12 cellular contexts compared by ENCODE assay signal in genomic region chr1:8023995-8024313, GRCh38. TPM values are rescaled to one million over a fixed set of nuclear protein-coding genes. Genes with fewer than 3 reads are reported as not detected.
A peak's percentile ranks its signal among the peaks of the same experiment; 100 is the strongest.
DNase-seq lines count a peak whose midpoint lies in the region; ATAC-seq, FAIRE-seq and TF ChIP-seq lines count a peak whose summit lies in the region.
"Had no signal": no experiment of that assay in that cellular context is flagged by ENCODE, and none has a peak within 500 bp of the region (broad histone marks: within the 10 kb centered on the region; RNA-seq: fewer than 3 reads in every experiment).

No MANE protein-coding gene starts in this region.

- dilution Hi-C loops in keratinocyte (cut with MboI; ENCODE audit: extremely low pct_ligation_motif_present, low sequenced_read_pairs): loop anchor here (25.0 kb wide), 1 partner anchor 288 kb away; the partner anchor contains the start of gene SLC45A1

- H3K79me2 ChIP-seq in GM23338 (replicated peaks; ENCODE audit: insufficient read depth) (peaks cover 69% of the 10 kb centered on the region), keratinocyte (ENCODE audit: control insufficient read depth, insufficient read depth, low read length) (peaks cover 76% of the 10 kb centered on the region)

- no peaks in the 10 kb centered on the region; the same call in 1 of the 2 replicates for H3F3A ChIP-seq in GM23338 (replicated peaks; ENCODE audit: low read depth)

- TF ChIP-seq POLR2A in sigmoid colon (IDR thresholded peaks at IDR 0.05): no peak

- CTCF ChIA-PET in activated naive CD4-positive, alpha-beta T cell treated with anti-CD3 and anti-CD28 coated beads, Interleukin-2, amount 10 ng/mL, durations not matched to agents 7 days and 5 days (lab: Charles Lee): interaction anchor here (1.9 to 2.7 kb wide), 2 partner anchors 9 to 291 kb away, joined by 7 to 9 read pairs; no protein-coding TSS in a partner anchor

- no peak for FAIRE-seq in keratinocyte (lab: Jason Lieb, UNC)

- peaks cover 81% of the 10 kb centered on the region for H3K4me1 ChIP-seq in GM23338 (ENCODE audit: insufficient read depth)
- H3K4me1 ChIP-seq in keratinocyte (ENCODE audit: control insufficient read depth, extremely low read depth, insufficient read depth, low read length): peaks cover 78% of the 10 kb centered on the region
- H3K4me1 ChIP-seq in sigmoid colon: peaks cover 0 to 83% (median 76%) of the 10 kb centered on the region in 4 donors

- TF ChIP-seq CTCF in GM23338 (conservative IDR thresholded peaks at IDR 0.05; ENCODE audit: low read depth in 2 of 2) (no peak), brain (conservative IDR thresholded peaks at IDR 0.05) (no peak), keratinocyte (optimal IDR thresholded peaks at IDR 0.05 in 1 of 3, IDR thresholded peaks at IDR 0.05 in 1 of 3, conservative IDR thresholded peaks at IDR 0.05 in 1 of 3; ENCODE audit: extremely low read depth in 1 of 3, insufficient read depth in 2 of 3, low read length in 3 of 3) (no peak), sigmoid colon (IDR thresholded peaks at IDR 0.05) (no peak)

- intact Hi-C loops in sigmoid colon (cut with DNase I): no loop called here

- no peaks in the 10 kb centered on the region for H3K9me2 ChIP-seq in GM23338 (ENCODE audit: insufficient read depth)

- H3K4me3 ChIP-seq in GM23338 (peak overlapping the region; percentile 85), keratinocyte (ENCODE audit: control insufficient read depth in 2 of 3, extremely low read depth in 1 of 3, insufficient read depth in 2 of 3, low read depth in 1 of 3, low read length in 3 of 3) (peak overlapping the region; percentile 57 to 90 (median 64)), sigmoid colon (peak overlapping the region; percentile 63 to 97 (median 84))

- DNase-seq in GM23338 (ENCODE audit: low spot score) (no peak), keratinocyte (ENCODE audit: low read depth, low spot score) (no peak), sigmoid colon (no peak), NCI-H1417 (lab: John Stamatoyannopoulos, UW) (no peak)
- no peak for DNase-seq in activated naive CD4-positive, alpha-beta T cell treated with anti-CD3 and anti-CD28 coated beads, Interleukin-2, amount 10 ng/mL, durations not matched to agents 7 days and 5 days
- DNase-seq: activated CD4-positive, alpha-beta T cell treated with anti-CD3 and anti-CD28 coated beads for 48 hours; NCI-H2227 treated with DMSO at 0.1 percent for 48 hours; SHP77 had no signal

- peaks cover 5% of the 10 kb centered on the region; the same call in 2 of the 3 replicates for H3K36me3 Mint-ChIP-seq in GM23338 (ENCODE audit: low read depth)
- no peaks in the 10 kb centered on the region for H3K36me3 Mint-ChIP-seq in brain
- no peaks in the 10 kb centered on the region for H3K36me3 Mint-ChIP-seq in activated naive CD4-positive, alpha-beta T cell treated with anti-CD3 and anti-CD28 coated beads, Interleukin-2, amount 10 ng/mL, durations not matched to agents 7 days and 5 days

- TF ChIP-seq EP300 in sigmoid colon (IDR thresholded peaks at IDR 0.05): no peak

- peaks cover 4% of the 10 kb centered on the region for H3K9me1 ChIP-seq in keratinocyte (ENCODE audit: control insufficient read depth, extremely low read depth, insufficient read depth, low read length)

- peaks cover 17% of the 10 kb centered on the region for H3K27me3 Mint-ChIP-seq in GM23338 (ENCODE audit: insufficient read depth, low read depth, poor library complexity)
- H3K27me3 Mint-ChIP-seq in brain: peaks cover 10% of the 10 kb centered on the region
- H3K27me3 Mint-ChIP-seq in activated naive CD4-positive, alpha-beta T cell treated with anti-CD3 and anti-CD28 coated beads, Interleukin-2, amount 10 ng/mL, durations not matched to agents 7 days and 5 days: peaks cover 57% of the 10 kb centered on the region

- no peaks in the 10 kb centered on the region for H3K9me3 ChIP-seq in keratinocyte (ENCODE audit: control insufficient read depth, low read depth, low read length)
- no peaks in the 10 kb centered on the region for H3K9me3 ChIP-seq in sigmoid colon

- H4K20me1 ChIP-seq in GM23338 (replicated peaks; ENCODE audit: insufficient read depth) (peaks cover 42% of the 10 kb centered on the region), keratinocyte (ENCODE audit: control insufficient read depth, extremely low read depth, insufficient read depth, low read length) (peaks cover 9% of the 10 kb centered on the region)

- H3K9ac ChIP-seq in keratinocyte (ENCODE audit: control insufficient read depth, extremely low read depth, insufficient read depth, low read length): peak overlapping the region; percentile 84

- WGBS in sigmoid colon, 2 donors: 49 to 55% methylated on average over 1 of the region's 1 CpG

- peak overlapping the region; percentile 94 for H3K4me2 ChIP-seq in GM23338
- peak overlapping the region; percentile 97 for H3K4me2 ChIP-seq in keratinocyte (ENCODE audit: control insufficient read depth, extremely low read depth, insufficient read depth, low read depth, low read length)

- no peak overlapping the region for H3K27ac ChIP-seq in GM23338 (ENCODE audit: low read depth)
- H3K27ac ChIP-seq in keratinocyte (ENCODE audit: control insufficient read depth, insufficient read depth, low read length): peak overlapping the region; percentile 80
- H3K27ac ChIP-seq in sigmoid colon: peak overlapping the region; percentile 96 to 99 (median 97)

- ATAC-seq in GM23338 (no peak), HG02885 (IDR thresholded peaks at IDR 0.05; ENCODE audit: poor library complexity, unreplicated experiment) (no peak), HG03025 (IDR thresholded peaks at IDR 0.05; ENCODE audit: low FRiP score, unreplicated experiment) (no peak)
- ATAC-seq: activated naive CD4-positive, alpha-beta T cell treated with anti-CD3 and anti-CD28 coated beads, Interleukin-2, amount 50 U/mL, for 72 hours had no signal

- peak overlapping the region; percentile 90 for H3K4me3 Mint-ChIP-seq in GM23338
- peak overlapping the region; percentile 87 to 95 (median 91) for H3K4me3 Mint-ChIP-seq in brain
- no peak overlapping the region for H3K4me3 Mint-ChIP-seq in activated naive CD4-positive, alpha-beta T cell treated with anti-CD3 and anti-CD28 coated beads, Interleukin-2, amount 10 ng/mL, durations not matched to agents 7 days and 5 days

- H2AFZ ChIP-seq in GM23338 (no peak overlapping the region), keratinocyte (ENCODE audit: control insufficient read depth, low read length) (no peak overlapping the region)

- no peaks in the 10 kb centered on the region for H3K27me3 ChIP-seq in GM23338 (ENCODE audit: insufficient read depth)
- H3K27me3 ChIP-seq in keratinocyte (ENCODE audit: control insufficient read depth, extremely low read depth, insufficient read depth, low read length): no peaks in the 10 kb centered on the region
- H3K27me3 ChIP-seq in sigmoid colon: no peaks in the 10 kb centered on the region

- no peaks in the 10 kb centered on the region for H3K36me3 ChIP-seq in GM23338 (ENCODE audit: insufficient read depth)
- H3K36me3 ChIP-seq in keratinocyte (ENCODE audit: control insufficient read depth in 2 of 2, extremely low read depth in 1 of 2, insufficient read depth in 2 of 2, low read length in 2 of 2): peaks cover 1 to 22% of the 10 kb centered on the region in 2 experiments
- H3K36me3 ChIP-seq in sigmoid colon: no peaks in the 10 kb centered on the region

- H3K9me3 Mint-ChIP-seq in GM23338: peaks cover 4% of the 10 kb centered on the region; the same call in 1 of the 3 replicates
- H3K9me3 Mint-ChIP-seq in brain: no peaks in the 10 kb centered on the region
- H3K9me3 Mint-ChIP-seq in activated naive CD4-positive, alpha-beta T cell treated with anti-CD3 and anti-CD28 coated beads, Interleukin-2, amount 10 ng/mL, durations not matched to agents 7 days and 5 days: no peaks in the 10 kb centered on the region
- H3K9me3 Mint-ChIP-seq: activated naive CD4-positive, alpha-beta T cell treated with anti-CD3 and anti-CD28 coated beads, Interleukin-2, amount 50 U/mL, for 72 hours had no signal

- peaks cover 73% of the 10 kb centered on the region for H3K4me1 Mint-ChIP-seq in GM23338
- H3K4me1 Mint-ChIP-seq in brain: peaks cover 81% of the 10 kb centered on the region
- H3K4me1 Mint-ChIP-seq in activated naive CD4-positive, alpha-beta T cell treated with anti-CD3 and anti-CD28 coated beads, Interleukin-2, amount 10 ng/mL, durations not matched to agents 7 days and 5 days: peaks cover 13% of the 10 kb centered on the region

- no peak overlapping the region for H3K27ac Mint-ChIP-seq in GM23338
- peak overlapping the region in 1 of 5 experiments; percentile 23 for H3K27ac Mint-ChIP-seq in brain
- H3K27ac Mint-ChIP-seq in activated naive CD4-positive, alpha-beta T cell treated with anti-CD3 and anti-CD28 coated beads, Interleukin-2, amount 10 ng/mL, durations not matched to agents 7 days and 5 days: no peak overlapping the region
- H3K27ac Mint-ChIP-seq: activated naive CD4-positive, alpha-beta T cell treated with anti-CD3 and anti-CD28 coated beads, Interleukin-2, amount 50 U/mL, for 72 hours had no signal

TF ChIP-seq in GM23338, 12 proteins besides CTCF, POLR2A, EP300 and RAD21 (continues in another document):
- TF ChIP-seq CREB1 (CRISPR knock-in tag; IDR thresholded peaks at IDR 0.05; ENCODE audit: low read depth) (no peak), JUNB (IDR thresholded peaks at IDR 0.05; ENCODE audit: unreplicated experiment) (no peak), NANOG (IDR thresholded peaks at IDR 0.05; ENCODE audit: borderline replicate concordance) (no peak), ETS1 (IDR thresholded peaks at IDR 0.05) (no peak)

RNA-seq across cellular contexts. Expression of gene ERRFI1, which starts 2.2 kb away (rescaled TPM):
- total RNA-seq in GM23338 (2014; rRNA removed; shearing (Covaris generic)): 51.3 and 59.8 TPM in 2 replicates
- polyA plus RNA-seq in GM23338 (2016; fragmentation: Nextera tagmentation; extraction: Ambion mirVana) (19.7 and 22.9 TPM in 2 replicates), brain (ENCODE audit: insufficient read depth, low read depth, low replicate concordance) (8.9 TPM), keratinocyte (75.7 to 130 TPM (median 97.0 TPM) in 3 replicates), sigmoid colon (10 to 100 TPM; 28.4 to 45.3 (median 28.8) TPM)
- 39.7 TPM for polyA plus RNA-seq in keratinocyte (2011; ENCODE audit: low read depth)
- 58.1 and 97.0 TPM in 2 replicates for polyA plus RNA-seq in keratinocyte (2011; cell fraction: cytosol; rRNA removed)
- polyA plus RNA-seq in keratinocyte (2011; cell fraction: nucleus; rRNA removed): 132 and 155 TPM in 2 replicates
- 42.8 and 92.9 TPM in 2 replicates for polyA plus RNA-seq in keratinocyte (2012; ENCODE audit: low replicate concordance)
- 17.4 to 68.3 TPM (median 50.7 TPM) in 3 replicates for polyA minus RNA-seq in keratinocyte
- 31.5 TPM for polyA minus RNA-seq in keratinocyte (2011; cell fraction: cytosol; rRNA and poly(A)+ RNA removed)
- 40.3 and 72.9 TPM in 2 replicates for polyA minus RNA-seq in keratinocyte (2011; cell fraction: nucleus; rRNA and poly(A)+ RNA removed)
- 100 to 1,000 TPM in 2 of 4 donors, 10 to 100 TPM in 2; 81.1 to 131 (median 101) TPM for total RNA-seq in sigmoid colon
